Comparison of ENCODE assay signal across 19 cellular contexts in genomic region chr17:35769895-35770486, GRCh38. TPM values are rescaled to one million over a fixed set of nuclear protein-coding genes. Genes with fewer than 3 reads are reported as not detected.
DNase-seq lines count a peak whose midpoint lies in the region; ATAC-seq, FAIRE-seq and TF ChIP-seq lines count a peak whose summit lies in the region.
"Had no signal": no experiment of that assay in that cellular context is flagged by ENCODE, and none has a peak within 500 bp of the region (broad histone marks: within the 10 kb centered on the region; RNA-seq: fewer than 3 reads in every experiment).

No MANE protein-coding gene starts in this region.

- H2AFZ ChIP-seq in IMR-90 (replicated peaks; ENCODE audit: low read length, poor library complexity) = no peak overlapping the region

- no peaks in the 10 kb centered on the region for H3K79me1 ChIP-seq in IMR-90 (ENCODE audit: low read depth in 1 of 2, low read length in 2 of 2)

- TF ChIP-seq CTCF in GM12864 (IDR thresholded peaks at IDR 0.05; ENCODE audit: low read depth, low read length, missing control alignments) = peak; percentile 28
- TF ChIP-seq CTCF in IMR-90 (conservative IDR thresholded peaks at IDR 0.05; ENCODE audit: low read depth, low read length) = 0 out of 2 replicates have a peak, but pooled peaks have one; percentile 4
- TF ChIP-seq CTCF in bronchial epithelial cell (IDR thresholded peaks at IDR 0.05; ENCODE audit: insufficient read depth, low read length, severe bottlenecking) = peak; percentile 36
- peak; percentile 23 for TF ChIP-seq CTCF in retinal pigment epithelial cell (conservative IDR thresholded peaks at IDR 0.05; ENCODE audit: low read depth, low read length)

- peaks cover 4% of the 10 kb centered on the region; the same call in 1 of the 2 replicates for H4K20me1 ChIP-seq in IMR-90 (ENCODE audit: insufficient read depth, low read length)

- no peak overlapping the region for H2BK120ac ChIP-seq in IMR-90 (ENCODE audit: low read depth, low read length)

- H3K4ac ChIP-seq in IMR-90 (ENCODE audit: low read depth, low read length) = no peak overlapping the region

- no peak overlapping the region for H3K56ac ChIP-seq in IMR-90 (ENCODE audit: extremely low read depth, insufficient read depth, low read length)

- no peak for FAIRE-seq in bronchial epithelial cell (lab: Jason Lieb, UNC)

- H3K9me3 ChIP-seq in IMR-90 (ENCODE audit: control insufficient read depth, insufficient read depth, low read length) = no peaks in the 10 kb centered on the region
- H3K9me3 ChIP-seq: esophagus squamous epithelium, left lung, right atrium auricular region had no signal

- H3K4me3 ChIP-seq in GM12864 (ENCODE audit: low read depth, low read length) (no peak overlapping the region), IMR-90 (ENCODE audit: insufficient read depth, low read depth, low read length) (no peak overlapping the region), bronchial epithelial cell (ENCODE audit: low read depth, low read length) (no peak overlapping the region), retinal pigment epithelial cell (ENCODE audit: low read length) (no peak overlapping the region)
- H3K4me3 ChIP-seq: esophagus squamous epithelium, left lung, right atrium auricular region had no signal

- no peak overlapping the region for H4K5ac ChIP-seq in IMR-90 (ENCODE audit: low read depth, low read length)

- no peak overlapping the region for H3K27ac ChIP-seq in IMR-90 (ENCODE audit: insufficient read depth, low read length)
- H3K27ac ChIP-seq: esophagus squamous epithelium, left lung, right atrium auricular region had no signal

- in situ Hi-C loops in IMR-90 (cut with MboI; ENCODE audit: low sequenced_read_pairs) = no loop called here

- DNase-seq in GM12864 (ENCODE audit: low read depth) (no peak), IMR-90 (no peak), bronchial epithelial cell (ENCODE audit: low read depth) (no peak), retinal pigment epithelial cell (ENCODE audit: low read depth) (no peak), NCI-H69 (lab: John Stamatoyannopoulos, UW) (no peak), OCI-M1 (lab: John Stamatoyannopoulos, UW) (no peak), NCI-H748 treated with DMSO at 0.1 percent for 48 hours (lab: John Stamatoyannopoulos, UW) (no peak)
- DNase-seq: activated CD4-positive, alpha-beta T cell treated with anti-CD3 and anti-CD28 coated beads, Interleukin-2, amount 50 U/mL, for 4 hours; amygdala; CD4-positive, alpha-beta T cell; esophagus squamous epithelium; left lung; NCI-H1694; NCI-H524 treated with DMSO at 0.1 percent for 48 hours; stimulated activated CD4-positive, alpha-beta T cell treated with anti-CD3 and anti-CD28 coated beads, Interleukin-1b, Interleukin-23, amount 100 ng/mL, for 48 hours; T-helper 9 cell had no signal

- intact Hi-C loops in IMR-90 (cut with micrococcal nuclease) = no loop called here

- no peak overlapping the region for H3K9ac ChIP-seq in IMR-90 (ENCODE audit: low read depth, low read length)

- H2AK9ac ChIP-seq in IMR-90 (replicated peaks; ENCODE audit: low read depth, low read length, poor library complexity) = no peak overlapping the region

- CTCF ChIA-PET in IMR-90 (lab: Yijun Ruan, JAX) = no interaction called here

- BruUV-seq in IMR-90 (replicated peaks; lab: Mats Ljungman, UMichigan) = no TSS peak

- H2BK15ac ChIP-seq in IMR-90 (ENCODE audit: low read depth, low read length) = no peak overlapping the region

- WGBS in IMR-90 (ENCODE audit: extremely low coverage in 2 of 2, insufficient read length in 1 of 2), 2 experiments = 92% methylated on average over 42 of the region's 48 CpGs; no CpG with 5 or more reads in 1 of the 2 experiments

- H3K14ac ChIP-seq in IMR-90 (replicated peaks; ENCODE audit: low read depth, low read length) = no peak overlapping the region

- no peaks in the 10 kb centered on the region for H3K36me3 ChIP-seq in IMR-90 (ENCODE audit: control insufficient read depth, insufficient read depth, low read length)
- H3K36me3 ChIP-seq in bronchial epithelial cell (ENCODE audit: control insufficient read depth, insufficient read depth, low read length) = peaks cover 6% of the 10 kb centered on the region
- H3K36me3 ChIP-seq: left lung, right atrium auricular region had no signal

- ATAC-seq in IMR-90 (ENCODE audit: low read depth) = no peak
- ATAC-seq: left lung had no signal

- TF ChIP-seq RAD21 in IMR-90 (IDR thresholded peaks at IDR 0.05; ENCODE audit: low read length) = no peak

- H2AK5ac ChIP-seq in IMR-90 (ENCODE audit: low read depth, low read length) = no peak overlapping the region

- H4K8ac ChIP-seq in IMR-90 (ENCODE audit: low read depth in 2 of 2, low read length in 2 of 2) = no peak overlapping the region

- H2BK5ac ChIP-seq in IMR-90 (ENCODE audit: low read depth, low read length, poor library complexity, severe bottlenecking) = no peak overlapping the region

- H3K9me1 ChIP-seq in IMR-90 (ENCODE audit: insufficient read depth, low read length) = no peaks in the 10 kb centered on the region

- no peak overlapping the region for H3K4me2 ChIP-seq in IMR-90 (ENCODE audit: low read depth, low read length)

- no peak overlapping the region for H2BK20ac ChIP-seq in IMR-90 (ENCODE audit: low read depth, low read length)

- H3K27me3 ChIP-seq in IMR-90 (ENCODE audit: control insufficient read depth, insufficient read depth, low read length) (peaks cover 38% of the 10 kb centered on the region), bronchial epithelial cell (ENCODE audit: control insufficient read depth, insufficient read depth, low read length) (no peaks in the 10 kb centered on the region)
- H3K27me3 ChIP-seq: right atrium auricular region had no signal

- H4K91ac ChIP-seq in IMR-90 (ENCODE audit: insufficient read depth, low read depth, low read length) = no peak overlapping the region

- H3K18ac ChIP-seq in IMR-90 (ENCODE audit: low read depth, low read length) = no peak overlapping the region

- no peak for TF ChIP-seq POLR2A in IMR-90 (IDR thresholded peaks at IDR 0.05; ENCODE audit: low read depth, low read length)

- peaks cover 11% of the 10 kb centered on the region; the same call in 1 of the 2 replicates for H3K4me1 ChIP-seq in IMR-90 (ENCODE audit: control insufficient read depth, insufficient read depth, low read length)

- POLR2A ChIA-PET in IMR-90 (lab: Charles Lee; ENCODE audit: unreplicated experiment) = no interaction called here

- dilution Hi-C loops in IMR-90 (cut with HindIII; ENCODE audit: low sequenced_read_pairs, unreplicated experiment) = no loop called here

- no peak overlapping the region for H3K23ac ChIP-seq in IMR-90 (ENCODE audit: low read depth, low read length)

TF ChIP-seq in IMR-90, 13 proteins besides CTCF, POLR2A, EP300 and RAD21:
- TF ChIP-seq CHD1 (IDR thresholded peaks at IDR 0.05; ENCODE audit: low read depth, low read length) = no peak

RNA-seq across cellular contexts. Expression of gene C17orf50, which starts 9.3 kb away (rescaled TPM):
- not detected in 2 replicates for total RNA-seq in IMR-90 (2012; rRNA removed)
- polyA plus RNA-seq in IMR-90 (2012; rRNA removed) = not detected in 2 replicates
- polyA plus RNA-seq in IMR-90 (2012; cell fraction: cytosol; rRNA removed) = not detected in 2 replicates
- not detected in 2 replicates for polyA plus RNA-seq in IMR-90 (2012; cell fraction: nucleus; rRNA removed; ENCODE audit: low replicate concordance)
- not detected in 2 replicates for total RNA-seq in bronchial epithelial cell
- total RNA-seq: CD4-positive, alpha-beta T cell; esophagus squamous epithelium; left lung; myocyte; right atrium auricular region had no signal
- polyA plus RNA-seq: IgD-negative memory B cell had no signal

RNA-seq across cellular contexts. Expression of gene GAS2L2, which starts 17.0 kb away (rescaled TPM):
- total RNA-seq in IMR-90 (2012; rRNA removed) (not detected in 2 replicates), bronchial epithelial cell (under 0.01 TPM in 1 of 2 replicates, not detected in the other)
- polyA plus RNA-seq in IMR-90 (2012; rRNA removed) = 0.02 and 0.03 TPM in 2 replicates
- 0.04 TPM in 1 of 2 replicates, not detected in the other for polyA plus RNA-seq in IMR-90 (2012; cell fraction: cytosol; rRNA removed)
- polyA plus RNA-seq in IMR-90 (2012; cell fraction: nucleus; rRNA removed; ENCODE audit: low replicate concordance) = 0.10 and 0.13 TPM in 2 replicates
- total RNA-seq: esophagus squamous epithelium, right atrium auricular region had no signal
- polyA plus RNA-seq: IgD-negative memory B cell had no signal

RNA-seq across cellular contexts. Expression of gene MMP28, which starts 25.4 kb away (rescaled TPM):
- total RNA-seq in IMR-90 (2012; rRNA removed) = 0.18 TPM in 1 of 2 replicates, not detected in the other
- not detected in 2 replicates for polyA plus RNA-seq in IMR-90 (2012; rRNA removed)
- polyA plus RNA-seq in IMR-90 (2012; cell fraction: cytosol; rRNA removed) = 0.08 TPM in 1 of 2 replicates, not detected in the other
- polyA plus RNA-seq in IMR-90 (2012; cell fraction: nucleus; rRNA removed; ENCODE audit: low replicate concordance) = not detected in 2 replicates
- 18.7 and 42.6 TPM in 2 replicates for total RNA-seq in bronchial epithelial cell

RNA-seq across cellular contexts. Expression of gene RASL10B, which starts 38.6 kb away (rescaled TPM):
- total RNA-seq in IMR-90 (2012; rRNA removed) (3.6 and 4.7 TPM in 2 replicates), bronchial epithelial cell (0.51 and 0.53 TPM in 2 replicates)
- 4.1 and 4.4 TPM in 2 replicates for polyA plus RNA-seq in IMR-90 (2012; rRNA removed)
- polyA plus RNA-seq in IMR-90 (2012; cell fraction: cytosol; rRNA removed) = 5.7 and 7.2 TPM in 2 replicates
- polyA plus RNA-seq in IMR-90 (2012; cell fraction: nucleus; rRNA removed; ENCODE audit: low replicate concordance) = 5.1 and 10.2 TPM in 2 replicates
- polyA plus RNA-seq: IgD-negative memory B cell had no signal

RNA-seq across cellular contexts. Expression of gene TAF15, which starts 39.3 kb away (rescaled TPM):
- total RNA-seq in IMR-90 (2012; rRNA removed) (46.8 and 47.2 TPM in 2 replicates), bronchial epithelial cell (69.5 and 84.1 TPM in 2 replicates)
- 69.8 and 98.0 TPM in 2 replicates for polyA plus RNA-seq in IMR-90 (2012; rRNA removed)
- polyA plus RNA-seq in IMR-90 (2012; cell fraction: cytosol; rRNA removed) = 24.8 and 31.2 TPM in 2 replicates
- polyA plus RNA-seq in IMR-90 (2012; cell fraction: nucleus; rRNA removed; ENCODE audit: low replicate concordance) = 16.5 and 67.6 TPM in 2 replicates

Comparison
In these comparisons a context has a peak if more than half of its experiments do, and no peak if none do; other contexts are left out.
1. RNA of gene MMP28, which starts 25.4 kb away (total RNA-seq): 18.7 to 42.6 TPM in bronchial epithelial cell; 0.18 TPM in IMR-90; every median in the first group is over 10 times any median in the second.
2. Peak in every context shown above with its lines, with median percentiles within 50 percentile points of each other: CTCF ChIP-seq.